In genomic region chr17:74843352-74843627, GRCh38 we compare ENCODE assay signal across 1 cellular context.
TF ChIP-seq lines count a peak whose summit lies in the region.

No MANE protein-coding gene starts in this region.

TF ChIP-seq in HepG2, 621 proteins besides CTCF, POLR2A, EP300 and RAD21:
- TF ChIP-seq KAT2B (IDR thresholded peaks at IDR 0.05; ENCODE audit: borderline replicate concordance, low read depth, low read length) (no peak), GRHL1 (CRISPR knock-in tag; conservative IDR thresholded peaks at IDR 0.05) (no peak), RXRA (CRISPR knock-in tag; IDR thresholded peaks at IDR 0.05) (0 out of 2 replicates have a peak, but pooled peaks have one; percentile 22)
- TF ChIP-seq, protein P1, sequence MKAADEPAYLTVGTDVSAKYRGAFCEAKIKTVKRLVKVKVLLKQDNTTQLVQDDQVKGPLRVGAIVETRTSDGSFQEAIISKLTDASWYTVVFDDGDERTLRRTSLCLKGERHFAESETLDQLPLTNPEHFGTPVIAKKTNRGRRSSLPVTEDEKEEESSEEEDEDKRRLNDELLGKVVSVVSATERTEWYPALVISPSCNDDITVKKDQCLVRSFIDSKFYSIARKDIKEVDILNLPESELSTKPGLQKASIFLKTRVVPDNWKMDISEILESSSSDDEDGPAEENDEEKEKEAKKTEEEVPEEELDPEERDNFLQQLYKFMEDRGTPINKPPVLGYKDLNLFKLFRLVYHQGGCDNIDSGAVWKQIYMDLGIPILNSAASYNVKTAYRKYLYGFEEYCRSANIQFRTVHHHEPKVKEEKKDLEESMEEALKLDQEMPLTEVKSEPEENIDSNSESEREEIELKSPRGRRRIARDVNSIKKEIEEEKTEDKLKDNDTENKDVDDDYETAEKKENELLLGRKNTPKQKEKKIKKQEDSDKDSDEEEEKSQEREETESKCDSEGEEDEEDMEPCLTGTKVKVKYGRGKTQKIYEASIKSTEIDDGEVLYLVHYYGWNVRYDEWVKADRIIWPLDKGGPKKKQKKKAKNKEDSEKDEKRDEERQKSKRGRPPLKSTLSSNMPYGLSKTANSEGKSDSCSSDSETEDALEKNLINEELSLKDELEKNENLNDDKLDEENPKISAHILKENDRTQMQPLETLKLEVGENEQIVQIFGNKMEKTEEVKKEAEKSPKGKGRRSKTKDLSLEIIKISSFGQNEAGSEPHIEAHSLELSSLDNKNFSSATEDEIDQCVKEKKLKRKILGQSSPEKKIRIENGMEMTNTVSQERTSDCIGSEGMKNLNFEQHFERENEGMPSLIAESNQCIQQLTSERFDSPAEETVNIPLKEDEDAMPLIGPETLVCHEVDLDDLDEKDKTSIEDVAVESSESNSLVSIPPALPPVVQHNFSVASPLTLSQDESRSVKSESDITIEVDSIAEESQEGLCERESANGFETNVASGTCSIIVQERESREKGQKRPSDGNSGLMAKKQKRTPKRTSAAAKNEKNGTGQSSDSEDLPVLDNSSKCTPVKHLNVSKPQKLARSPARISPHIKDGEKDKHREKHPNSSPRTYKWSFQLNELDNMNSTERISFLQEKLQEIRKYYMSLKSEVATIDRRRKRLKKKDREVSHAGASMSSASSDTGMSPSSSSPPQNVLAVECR (CRISPR knock-in tag; IDR thresholded peaks at IDR 0.05; ENCODE audit: borderline replicate concordance) = 0 out of 2 replicates have a peak, but pooled peaks have one; percentile 6
